Comparison of ENCODE assay signal across 8 cellular contexts in genomic region chr10:125158528-125159485, GRCh38. TPM values are rescaled to one million over a fixed set of nuclear protein-coding genes. Genes with fewer than 3 reads are reported as not detected.
DNase-seq lines count a peak whose midpoint lies in the region; ATAC-seq, FAIRE-seq and TF ChIP-seq lines count a peak whose summit lies in the region.

No MANE protein-coding gene starts in this region.

- no peak overlapping the region for H3K27ac Mint-ChIP-seq in activated CD4-positive, alpha-beta memory T cell treated with anti-CD3 and anti-CD28 coated beads, Interleukin-2, amount 10 ng/mL, durations not matched to agents 7 days and 5 days

- H3F3A ChIP-seq in neural cell (ENCODE audit: insufficient read depth, low read length, poor library complexity, severe bottlenecking) = no peaks in the 10 kb centered on the region

- no peaks in the 10 kb centered on the region for H3K36me3 Mint-ChIP-seq in activated CD4-positive, alpha-beta memory T cell treated with anti-CD3 and anti-CD28 coated beads, Interleukin-2, amount 10 ng/mL, durations not matched to agents 7 days and 5 days (ENCODE audit: low read depth)

- peaks cover 19% of the 10 kb centered on the region for H3K27me3 ChIP-seq in neural cell (ENCODE audit: insufficient read depth, low read depth, low read length)

- FAIRE-seq in frontal cortex (lab: Jason Lieb, UNC) = no peak

- DNase-seq in DMS53 (lab: John Stamatoyannopoulos, UW) (peak; percentile 80), HK-2 (ENCODE audit: unreplicated experiment) (peak; percentile 63), frontal cortex (ENCODE audit: low spot score in 2 of 2) (peak; percentile 65 to 78)
- DNase-seq in activated CD4-positive, alpha-beta memory T cell treated with anti-CD3 and anti-CD28 coated beads, Interleukin-2, amount 10 ng/mL, durations not matched to agents 7 days and 5 days = no peak
- DNase-seq in activated CD4-positive, alpha-beta T cell treated with anti-CD3 and anti-CD28 coated beads for 4 hours = no peak

- no peak for ATAC-seq in HG03097 (IDR thresholded peaks at IDR 0.05; ENCODE audit: low FRiP score, unreplicated experiment)
- ATAC-seq in GM19455 (IDR thresholded peaks at IDR 0.05; ENCODE audit: unreplicated experiment) = no peak

- peak; percentile 24 for TF ChIP-seq CTCF in neural cell (IDR thresholded peaks at IDR 0.05; ENCODE audit: poor library complexity, severe bottlenecking)

- peak overlapping the region; percentile 14 for H3K27ac ChIP-seq in neural cell (ENCODE audit: low read length)

- peak overlapping the region; percentile 73 for H3K9ac ChIP-seq in neural cell (ENCODE audit: low read length)

- no peaks in the 10 kb centered on the region for H3K36me3 ChIP-seq in neural cell (ENCODE audit: insufficient read depth, low read length)

- H3K4me3 ChIP-seq in neural cell (ENCODE audit: low read length) = peak overlapping the region; percentile 76

- H4K20me1 ChIP-seq in neural cell (ENCODE audit: insufficient read depth) = no peaks in the 10 kb centered on the region

- CTCF ChIA-PET in activated CD4-positive, alpha-beta memory T cell treated with anti-CD3 and anti-CD28 coated beads, Interleukin-2, amount 10 ng/mL, durations not matched to agents 7 days and 5 days (lab: Charles Lee) = no interaction called here

- H3K79me2 ChIP-seq in neural cell (replicated peaks; ENCODE audit: insufficient read depth, low read length) = peaks cover 49% of the 10 kb centered on the region

- H3K4me3 Mint-ChIP-seq in activated CD4-positive, alpha-beta memory T cell treated with anti-CD3 and anti-CD28 coated beads, Interleukin-2, amount 10 ng/mL, durations not matched to agents 7 days and 5 days = peak overlapping the region; percentile 56

- TF ChIP-seq EP300 in neural cell (conservative IDR thresholded peaks at IDR 0.05; ENCODE audit: poor library complexity, severe bottlenecking) = peak; percentile 20

- peak overlapping the region; percentile 3 for H2AFZ ChIP-seq in neural cell (ENCODE audit: low read depth, low read length)

- H3K9me3 ChIP-seq in neural cell (ENCODE audit: low read length) = no peaks in the 10 kb centered on the region

- H3K9me3 Mint-ChIP-seq in activated CD4-positive, alpha-beta memory T cell treated with anti-CD3 and anti-CD28 coated beads, Interleukin-2, amount 10 ng/mL, durations not matched to agents 7 days and 5 days = no peaks in the 10 kb centered on the region

- peaks cover 54% of the 10 kb centered on the region for H3K27me3 Mint-ChIP-seq in activated CD4-positive, alpha-beta memory T cell treated with anti-CD3 and anti-CD28 coated beads, Interleukin-2, amount 10 ng/mL, durations not matched to agents 7 days and 5 days

- TF ChIP-seq RAD21 in neural cell (conservative IDR thresholded peaks at IDR 0.05) = peak; percentile 53

- peak overlapping the region; percentile 79 for H3K4me2 ChIP-seq in neural cell (ENCODE audit: low read length)

- no peaks in the 10 kb centered on the region for H3K9me2 ChIP-seq in neural cell (ENCODE audit: insufficient read depth, low read length)

- H3K4me1 Mint-ChIP-seq in activated CD4-positive, alpha-beta memory T cell treated with anti-CD3 and anti-CD28 coated beads, Interleukin-2, amount 10 ng/mL, durations not matched to agents 7 days and 5 days = peaks cover 4% of the 10 kb centered on the region

- POLR2A ChIA-PET in activated CD4-positive, alpha-beta memory T cell treated with anti-CD3 and anti-CD28 coated beads, Interleukin-2, amount 10 ng/mL, durations not matched to agents 7 days and 5 days (lab: Charles Lee) = no interaction called here

TF ChIP-seq in neural cell, 6 proteins besides CTCF, POLR2A, EP300 and RAD21:
- TF ChIP-seq REST (IDR thresholded peaks at IDR 0.05; ENCODE audit: borderline replicate concordance) = peak; percentile 15
- TF ChIP-seq SMC3 (conservative IDR thresholded peaks at IDR 0.05; ENCODE audit: poor library complexity) = peak; percentile 46
- peak; percentile 66 for TF ChIP-seq MXI1 (conservative IDR thresholded peaks at IDR 0.05; ENCODE audit: poor library complexity, severe bottlenecking)
- TF ChIP-seq EZH2 (IDR thresholded peaks at IDR 0.05; ENCODE audit: borderline replicate concordance, insufficient read depth, low read length, poor library complexity, severe bottlenecking) = no peak
- peak; percentile 50 for TF ChIP-seq POLR2AphosphoS5 (IDR thresholded peaks at IDR 0.05)
- TF ChIP-seq TAF1 (IDR thresholded peaks at IDR 0.05; ENCODE audit: low read depth) = peak; percentile 43

RNA-seq across cellular contexts. Expression of gene CTBP2, which starts 1.6 kb away (rescaled TPM):
- total RNA-seq in activated CD4-positive, alpha-beta memory T cell treated with anti-CD3 and anti-CD28 coated beads, Interleukin-2, amount 10 ng/mL, durations not matched to agents 7 days and 5 days = under 1 TPM; 0.15 to 0.43 TPM
- 32.6 TPM for total RNA-seq in frontal cortex
- 59.5 and 67.6 TPM in 2 replicates for polyA plus RNA-seq in neural cell
- polyA minus RNA-seq in neural cell = 48.2 and 59.2 TPM in 2 replicates

Comparison
In these comparisons a context has a peak if more than half of its experiments do, and no peak if none do; other contexts are left out.
1. DNase-seq: peak in DMS53 (single experiment), HK-2 (single experiment) and frontal cortex (2 of 2); none in activated CD4-positive, alpha-beta memory T cell treated with anti-CD3 and anti-CD28 coated beads, Interleukin-2, amount 10 ng/mL, durations not matched to agents 7 days and 5 days (single experiment) and activated CD4-positive, alpha-beta T cell treated with anti-CD3 and anti-CD28 coated beads for 4 hours (0 of 2).
2. RNA of gene CTBP2, which starts 1.6 kb away (total RNA-seq): 32.6 TPM in frontal cortex (single experiment); 0.15 to 0.43 TPM in activated CD4-positive, alpha-beta memory T cell treated with anti-CD3 and anti-CD28 coated beads, Interleukin-2, amount 10 ng/mL, durations not matched to agents 7 days and 5 days; every median in the first group is over 10 times any median in the second.